Comparison of ENCODE assay signal across 16 cellular contexts in genomic region chr11:82865841-82866240, GRCh38.
"Had no signal": no experiment of that assay in that cellular context is flagged by ENCODE, and none has a peak within 500 bp of the region (broad histone marks: within the 10 kb centered on the region; RNA-seq: fewer than 3 reads in every experiment).

No MANE protein-coding gene starts in this region.

- ATAC-seq: heart right ventricle had no signal

- H3K4me3 Mint-ChIP-seq: activated naive CD8-positive, alpha-beta T cell; nephron progenitor cell; stimulated activated naive CD8-positive, alpha-beta T cell treated with anti-CD3 and anti-CD28 coated beads, Interleukin-15, Interleukin-2, amounts not matched to agents 100 ng/mL and 50 ng/mL, for 24 hours had no signal

- H3K9me3 Mint-ChIP-seq: nephron progenitor cell; stimulated activated naive CD8-positive, alpha-beta T cell treated with anti-CD3 and anti-CD28 coated beads, Interleukin-15, Interleukin-2, amounts not matched to agents 100 ng/mL and 50 ng/mL, for 24 hours had no signal

- DNase-seq: activated CD4-positive, CD25-positive, alpha-beta regulatory T cell; activated gamma-delta T cell; activated T-cell treated with anti-CD3 and anti-CD28 coated beads, Interleukin-2, amount 50 U/mL, for 48 hours; heart right ventricle; left ventricle myocardium inferior; mesendoderm; nephron progenitor cell; ovary; retina; stimulated activated CD4-positive, alpha-beta T cell treated with anti-CD3 and anti-CD28 coated beads, Interleukin-15, amount 100 ng/mL, for 24 hours; stimulated activated CD4-positive, alpha-beta T cell treated with anti-CD3 and anti-CD28 coated beads, Interleukin-4, amount 100 ng/mL, for 24 hours; T-helper 2 cell; testis had no signal

- H3K27ac Mint-ChIP-seq: activated naive CD8-positive, alpha-beta T cell; nephron progenitor cell; stimulated activated naive CD8-positive, alpha-beta T cell treated with anti-CD3 and anti-CD28 coated beads, Interleukin-15, Interleukin-2, amounts not matched to agents 100 ng/mL and 50 ng/mL, for 24 hours had no signal

- H3K27me3 Mint-ChIP-seq: activated naive CD8-positive, alpha-beta T cell; stimulated activated naive CD8-positive, alpha-beta T cell treated with anti-CD3 and anti-CD28 coated beads, Interleukin-15, Interleukin-2, amounts not matched to agents 100 ng/mL and 50 ng/mL, for 24 hours had no signal

- H3K4me1 ChIP-seq: testis had no signal

- H3K4me3 ChIP-seq: esophagus muscularis mucosa, heart right ventricle, left ventricle myocardium inferior, ovary, testis had no signal

- H3K27ac ChIP-seq: esophagus muscularis mucosa, heart right ventricle, left ventricle myocardium inferior, ovary, testis had no signal

- H3K27me3 ChIP-seq: esophagus muscularis mucosa, heart right ventricle, ovary, testis had no signal

- H3K36me3 ChIP-seq: esophagus muscularis mucosa, heart right ventricle, left ventricle myocardium inferior, ovary had no signal

- H3K36me3 Mint-ChIP-seq: activated naive CD8-positive, alpha-beta T cell had no signal

- H3K9me3 ChIP-seq: esophagus muscularis mucosa, heart right ventricle, left ventricle myocardium inferior, ovary, testis had no signal
